Comparison of ENCODE assay signal across 23 cellular contexts in the genomic region with DNA sequence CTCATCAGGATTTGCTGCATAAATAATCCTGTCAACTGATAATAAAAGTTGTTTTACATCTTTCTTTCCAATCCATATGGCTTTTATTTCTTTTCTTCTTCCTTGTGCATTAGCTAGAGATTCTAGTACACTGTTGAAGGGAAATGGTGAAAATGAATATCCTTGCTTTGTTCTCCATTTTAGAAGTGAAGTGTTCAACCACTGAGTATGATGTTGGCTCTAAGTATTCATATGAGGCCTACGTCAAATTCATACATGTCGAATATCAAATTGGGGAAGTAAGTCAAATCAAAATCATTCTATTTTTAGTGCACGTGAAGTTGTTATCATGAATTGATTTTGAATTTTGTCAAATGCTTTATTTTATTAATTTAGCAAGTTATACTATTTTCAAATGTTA. TPM values are rescaled to one million over a fixed set of nuclear protein-coding genes. Genes with fewer than 3 reads are reported as not detected.
DNase-seq lines count a peak whose midpoint lies in the region; ATAC-seq, FAIRE-seq and TF ChIP-seq lines count a peak whose summit lies in the region.
"Had no signal": no experiment of that assay in that cellular context is flagged by ENCODE, and none has a peak within 500 bp of the region (broad histone marks: within the 10 kb centered on the region; RNA-seq: fewer than 3 reads in every experiment).

No MANE protein-coding gene starts in this region.

- no TSS peak for BruUV-seq in OCI-LY7 (replicated peaks; lab: Mats Ljungman, UMichigan)

- no peaks in the 10 kb centered on the region for H3K27me3 Mint-ChIP-seq in activated naive CD4-positive, alpha-beta T cell treated with anti-CD3 and anti-CD28 coated beads, Interleukin-2, amount 50 U/mL, for 24 hours
- H3K27me3 Mint-ChIP-seq in naive B cell, result no peaks in the 10 kb centered on the region
- H3K27me3 Mint-ChIP-seq: B cell; CD4-positive, alpha-beta T cell had no signal

- no peak overlapping the region for H3K27ac ChIP-seq in OCI-LY7 (ENCODE audit: low read depth, low read length, poor library complexity, severe bottlenecking)
- H3K27ac ChIP-seq in kidney (ENCODE audit: low read depth in 2 of 2, low read length in 2 of 2), result no peak overlapping the region
- H3K27ac ChIP-seq: 22Rv1, A549, C4-2B had no signal

- intact Hi-C loops in OCI-LY7 (cut with micrococcal nuclease; ENCODE audit: unreplicated experiment), result no loop called here
- intact Hi-C loops in kidney (cut with DNase I), result no loop called here
- intact Hi-C loops in lower leg skin (cut with DNase I; ENCODE audit: low total_unique reads), result no loop called here

- H3K36me3 Mint-ChIP-seq in activated naive CD4-positive, alpha-beta T cell treated with anti-CD3 and anti-CD28 coated beads, Interleukin-2, amount 50 U/mL, for 24 hours, result peaks cover 14% of the 10 kb centered on the region
- H3K36me3 Mint-ChIP-seq in activated naive CD4-positive, alpha-beta T cell treated with anti-CD3 and anti-CD28 coated beads, Interleukin-2, amount 50 U/mL, for 72 hours, result peaks cover 0 to 11% of the 10 kb centered on the region in 2 donors
- H3K36me3 Mint-ChIP-seq in naive B cell, result peaks cover 0 to 9% of the 10 kb centered on the region in 2 donors

- CTCF ChIA-PET in OCI-LY7 (lab: Charles Lee; ENCODE audit: unreplicated experiment), result no interaction called here

- H3K9ac ChIP-seq in kidney (ENCODE audit: low read length in 2 of 2), result no peak overlapping the region
- H3K9ac ChIP-seq: BLaER1 treated with 17β-estradiol and CSF1 and Interleukin-3, amounts not matched to agents 10 nM and 100 nM had no signal

- H3K4me3 ChIP-seq in OCI-LY7 (ENCODE audit: low read depth, low read length, poor library complexity, severe bottlenecking) (no peak overlapping the region), kidney (ENCODE audit: low read length in 2 of 2) (no peak overlapping the region), lower leg skin (ENCODE audit: low read depth, poor library complexity, severe bottlenecking) (no peak overlapping the region), foreskin fibroblast (ENCODE audit: low read depth in 1 of 2, low read length in 2 of 2) (no peak overlapping the region)
- H3K4me3 ChIP-seq: A549; BLaER1 treated with 17β-estradiol and CSF1 and Interleukin-3, amounts not matched to agents 10 nM and 100 nM; GM12878 had no signal

- no peaks in the 10 kb centered on the region for H4K20me1 ChIP-seq in OCI-LY7 (ENCODE audit: insufficient read depth, low read length)
- H4K20me1 ChIP-seq: BLaER1 treated with 17β-estradiol and CSF1 and Interleukin-3, amounts not matched to agents 10 nM and 100 nM had no signal

- no peaks in the 10 kb centered on the region for H3K9me2 ChIP-seq in OCI-LY7 (ENCODE audit: insufficient read depth, low read length)

- no peaks in the 10 kb centered on the region for H3K9me3 Mint-ChIP-seq in activated naive CD4-positive, alpha-beta T cell treated with anti-CD3 and anti-CD28 coated beads, Interleukin-2, amount 50 U/mL, for 24 hours
- no peaks in the 10 kb centered on the region for H3K9me3 Mint-ChIP-seq in activated naive CD4-positive, alpha-beta T cell treated with anti-CD3 and anti-CD28 coated beads, Interleukin-2, amount 50 U/mL, for 72 hours
- peaks cover 0 to 6% (median 0%) of the 10 kb centered on the region in 7 donors for H3K9me3 Mint-ChIP-seq in naive B cell
- H3K9me3 Mint-ChIP-seq: CD4-positive, alpha-beta T cell; CD8-positive, alpha-beta T cell had no signal

- no peak for ATAC-seq in activated naive CD4-positive, alpha-beta T cell treated with anti-CD3 and anti-CD28 coated beads, Interleukin-2, amount 50 U/mL, for 72 hours
- peak; percentile 30 to 52 for ATAC-seq in naive B cell (ENCODE audit: low read depth in 2 of 2)
- ATAC-seq: CD8-positive, alpha-beta T cell; GM12878 had no signal

- TF ChIP-seq POLR2A in lower leg skin (IDR thresholded peaks at IDR 0.05), result no peak

- peaks cover 42% of the 10 kb centered on the region for H3K4me1 Mint-ChIP-seq in activated naive CD4-positive, alpha-beta T cell treated with anti-CD3 and anti-CD28 coated beads, Interleukin-2, amount 50 U/mL, for 24 hours
- peaks cover 6 to 27% (median 18%) of the 10 kb centered on the region in 3 donors for H3K4me1 Mint-ChIP-seq in naive B cell

- H3K27ac Mint-ChIP-seq in activated naive CD4-positive, alpha-beta T cell treated with anti-CD3 and anti-CD28 coated beads, Interleukin-2, amount 50 U/mL, for 24 hours, result peak overlapping the region; percentile 53
- no peak overlapping the region for H3K27ac Mint-ChIP-seq in activated naive CD4-positive, alpha-beta T cell treated with anti-CD3 and anti-CD28 coated beads, Interleukin-2, amount 50 U/mL, for 72 hours
- peak overlapping the region in 1 of 6 donors; percentile 10 for H3K27ac Mint-ChIP-seq in naive B cell
- H3K27ac Mint-ChIP-seq: B cell; CD4-positive, alpha-beta T cell; CD8-positive, alpha-beta T cell had no signal

- TF ChIP-seq CTCF in OCI-LY7 (conservative IDR thresholded peaks at IDR 0.05; ENCODE audit: low read length), result no peak
- TF ChIP-seq CTCF in kidney (IDR thresholded peaks at IDR 0.05; ENCODE audit: borderline replicate concordance, extremely low read depth, insufficient read depth), result no peak
- TF ChIP-seq CTCF in lower leg skin (IDR thresholded peaks at IDR 0.05), result no peak
- TF ChIP-seq CTCF in foreskin fibroblast (IDR thresholded peaks at IDR 0.05; ENCODE audit: low read depth, low read length), result no peak

- peak; percentile 17 for FAIRE-seq in kidney (lab: Jason Lieb, UNC)
- FAIRE-seq: A549, D721Med, GM12878 had no signal

- H3K36me3 ChIP-seq in OCI-LY7 (ENCODE audit: insufficient read depth, low read length) (no peaks in the 10 kb centered on the region), kidney (ENCODE audit: control insufficient read depth in 1 of 2, insufficient read depth in 2 of 2, low read length in 2 of 2) (no peaks in the 10 kb centered on the region)
- H3K36me3 ChIP-seq: BLaER1 treated with 17β-estradiol and CSF1 and Interleukin-3, amounts not matched to agents 10 nM and 100 nM had no signal

- H3K4me3 Mint-ChIP-seq in activated naive CD4-positive, alpha-beta T cell treated with anti-CD3 and anti-CD28 coated beads, Interleukin-2, amount 50 U/mL, for 24 hours, result no peak overlapping the region
- no peak overlapping the region for H3K4me3 Mint-ChIP-seq in naive B cell
- H3K4me3 Mint-ChIP-seq: B cell; CD4-positive, alpha-beta T cell; CD8-positive, alpha-beta T cell had no signal

- no peak for DNase-seq in activated naive CD4-positive, alpha-beta T cell treated with anti-CD3 and anti-CD28 coated beads, Interleukin-2, amount 50 U/mL, for 72 hours (ENCODE audit: low spot score in 2 of 2)
- no peak for DNase-seq in OCI-LY7 (ENCODE audit: low spot score)
- no peak for DNase-seq in kidney
- no peak for DNase-seq in naive B cell
- no peak for DNase-seq in GM19240 (ENCODE audit: insufficient read length, low spot score)
- no peak for DNase-seq in lower leg skin (ENCODE audit: low spot score in 2 of 2)
- DNase-seq in foreskin fibroblast, result no peak
- DNase-seq: AML-193; CD4-positive, alpha-beta T cell; CD8-positive, alpha-beta T cell; DMS79 treated with DMSO at 0.1 percent for 48 hours; EL; GDM1 had no signal

- H3K4me1 ChIP-seq in OCI-LY7 (ENCODE audit: insufficient read depth, low read length, poor library complexity, severe bottlenecking) (peaks cover 55% of the 10 kb centered on the region), kidney (ENCODE audit: control insufficient read depth in 1 of 2, insufficient read depth in 1 of 2, low read depth in 1 of 2, low read length in 2 of 2) (peaks cover 0 to 5% of the 10 kb centered on the region in 2 donors)
- H3K4me1 ChIP-seq: Caco-2 had no signal

- no peak overlapping the region; the same call in 1 of the 2 replicates for H3K4me2 ChIP-seq in OCI-LY7 (ENCODE audit: low read length)
- H3K4me2 ChIP-seq: A549 had no signal

- no peaks in the 10 kb centered on the region for H3K79me2 ChIP-seq in OCI-LY7 (ENCODE audit: insufficient read depth, low read depth, low read length)

- POLR2A ChIA-PET in OCI-LY7 (lab: Charles Lee), result interaction anchor here (1.2 to 1.4 kb wide), 2 partner anchors 15 kb away, joined by 3 to 5 read pairs; no protein-coding TSS in a partner anchor

- H3K9me3 ChIP-seq in OCI-LY7 (ENCODE audit: low read length) (no peaks in the 10 kb centered on the region), kidney (ENCODE audit: control insufficient read depth in 1 of 2, low read length in 2 of 2) (no peaks in the 10 kb centered on the region)
- H3K9me3 ChIP-seq: A549, Caco-2 had no signal

- 85 to 93% methylated on average over 3 of the region's 3 CpGs for WGBS in lower leg skin, 2 donors

- H2AFZ ChIP-seq in OCI-LY7 (ENCODE audit: low read length), result peak overlapping the region; percentile 49; the same call in 1 of the 2 replicates

RNA-seq across cellular contexts. Expression of gene ACKR3, which starts 7.8 kb away (rescaled TPM):
- total RNA-seq in activated naive CD4-positive, alpha-beta T cell treated with anti-CD3 and anti-CD28 coated beads, Interleukin-2, amount 50 U/mL, for 72 hours, result 1 to 10 TPM in 1 of 2 donors, under 1 TPM in 1; 0.54 to 2.2 TPM
- total RNA-seq in OCI-LY7 (2014; rRNA removed; shearing (Covaris generic)), result 1.5 and 2.1 TPM in 2 replicates
- total RNA-seq in OCI-LY7 (2022) (0.33 and 0.46 TPM in 2 replicates), kidney (8.7 TPM), lower leg skin (10 to 100 TPM in 3 of 4 donors, 1 to 10 TPM in 1; 6.7 to 25.0 (median 16.7) TPM)
- polyA plus RNA-seq in kidney (ENCODE audit: insufficient read depth, low read depth, low replicate concordance) (6.9 TPM), naive B cell (ENCODE audit: low read depth in 6 of 6) (1 to 10 TPM in 5 of 6 donors, under 1 TPM in 1; 0.28 to 3.4 (median 2.0) TPM)
- total RNA-seq: G401 had no signal

Comparison
In these comparisons a context has a peak if more than half of its experiments do, and no peak if none do; other contexts are left out.
1. ATAC-seq: peak in naive B cell (2 of 2); none in activated naive CD4-positive, alpha-beta T cell treated with anti-CD3 and anti-CD28 coated beads, Interleukin-2, amount 50 U/mL, for 72 hours (0 of 2).